In the genomic region with DNA sequence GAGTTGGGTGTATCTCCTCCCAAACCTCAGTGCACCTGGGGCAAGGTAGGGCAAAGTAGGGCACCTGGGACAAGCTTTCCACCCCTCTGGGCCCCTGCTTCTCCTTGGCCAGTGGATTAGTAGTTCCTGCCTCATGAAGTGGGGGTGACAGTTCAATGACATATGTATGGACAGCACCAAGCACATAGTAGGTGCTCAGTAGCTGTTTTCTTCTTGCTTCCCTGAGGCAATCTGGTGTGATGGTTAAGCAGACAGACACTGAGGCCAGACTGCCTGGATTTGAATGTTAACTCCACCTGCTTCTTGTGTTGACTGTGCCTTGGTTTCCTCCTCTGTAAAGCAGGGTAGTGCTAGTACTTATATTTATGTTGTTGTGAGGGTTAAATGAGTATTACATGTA, we compare ENCODE assay signal across 22 cellular contexts.
"Had no signal": no experiment of that assay in that cellular context is flagged by ENCODE, and none has a peak within 500 bp of the region (broad histone marks: within the 10 kb centered on the region; RNA-seq: fewer than 3 reads in every experiment).

No MANE protein-coding gene starts in this region.

- H3K4me1 ChIP-seq: gastroesophageal sphincter, lower lobe of right lung, prostate gland, right atrium auricular region, sigmoid colon, stomach, thyroid gland had no signal

- H3K4me1 Mint-ChIP-seq: natural killer cell; stimulated activated effector memory CD8-positive, alpha-beta T cell treated with anti-CD3 and anti-CD28 coated beads, Interleukin-12 subunit alpha, Interleukin-12 subunit beta, amount 100 ng/mL, for 72 hours had no signal

- H3K4me3 ChIP-seq: dorsolateral prefrontal cortex, gastroesophageal sphincter, heart right ventricle, lower lobe of right lung, prostate gland, right atrium auricular region, sigmoid colon, stomach, thyroid gland had no signal

- H3K4me3 Mint-ChIP-seq: natural killer cell; neural crest cell; stimulated activated effector memory CD8-positive, alpha-beta T cell treated with anti-CD3 and anti-CD28 coated beads, Interleukin-12 subunit alpha, Interleukin-12 subunit beta, amount 100 ng/mL, for 72 hours; type B pancreatic cell had no signal

- H3K36me3 Mint-ChIP-seq: natural killer cell; stimulated activated effector memory CD8-positive, alpha-beta T cell treated with anti-CD3 and anti-CD28 coated beads, Interleukin-12 subunit alpha, Interleukin-12 subunit beta, amount 100 ng/mL, for 72 hours had no signal

- H3K27me3 Mint-ChIP-seq: type B pancreatic cell had no signal

- ATAC-seq: esophagus mucosa; gastroesophageal sphincter; heart right ventricle; left ventricle myocardium superior; lower lobe of right lung; natural killer cell; stimulated activated effector memory CD8-positive, alpha-beta T cell treated with anti-CD3 and anti-CD28 coated beads, Interleukin-12 subunit alpha, Interleukin-12 subunit beta, amount 100 ng/mL, for 72 hours had no signal

- DNase-seq: effector CD4-positive, alpha-beta T cell; foreskin fibroblast; heart right ventricle; kidney glomerular epithelial cell; left ventricle myocardium superior; lower lobe of right lung; natural killer cell; sigmoid colon; stimulated activated CD4-positive, alpha-beta T cell treated with anti-CD3 and anti-CD28 coated beads, Interleukin-2, amount 100 ng/mL, for 24 hours; stimulated activated CD4-positive, alpha-beta T cell treated with anti-CD3 and anti-CD28 coated beads, Interleukin-4, amount 100 ng/mL, for 24 hours; stimulated activated naive CD4-positive, alpha-beta T cell treated with Interleukin-2 at 50 U/mL for 16 hours; stomach; thyroid gland had no signal

- H3K36me3 ChIP-seq: prostate gland had no signal

- H3K27me3 ChIP-seq: dorsolateral prefrontal cortex, gastroesophageal sphincter, heart right ventricle, right atrium auricular region, sigmoid colon, stomach, thyroid gland had no signal

- H3K27ac ChIP-seq: epithelial cell of prostate, gastroesophageal sphincter, heart right ventricle, lower lobe of right lung, prostate gland, right atrium auricular region, sigmoid colon, stomach, thyroid gland had no signal

- H3K9me3 Mint-ChIP-seq: natural killer cell; neural crest cell; stimulated activated effector memory CD8-positive, alpha-beta T cell treated with anti-CD3 and anti-CD28 coated beads, Interleukin-12 subunit alpha, Interleukin-12 subunit beta, amount 100 ng/mL, for 72 hours; type B pancreatic cell had no signal

- H3K27ac Mint-ChIP-seq: natural killer cell; stimulated activated effector memory CD8-positive, alpha-beta T cell treated with anti-CD3 and anti-CD28 coated beads, Interleukin-12 subunit alpha, Interleukin-12 subunit beta, amount 100 ng/mL, for 72 hours; type B pancreatic cell had no signal

- H3K9me3 ChIP-seq: gastroesophageal sphincter, heart right ventricle, lower lobe of right lung, prostate gland, right atrium auricular region, sigmoid colon, stomach, thyroid gland had no signal
